Comparison of ENCODE assay signal across 1 cellular context in the genomic region with DNA sequence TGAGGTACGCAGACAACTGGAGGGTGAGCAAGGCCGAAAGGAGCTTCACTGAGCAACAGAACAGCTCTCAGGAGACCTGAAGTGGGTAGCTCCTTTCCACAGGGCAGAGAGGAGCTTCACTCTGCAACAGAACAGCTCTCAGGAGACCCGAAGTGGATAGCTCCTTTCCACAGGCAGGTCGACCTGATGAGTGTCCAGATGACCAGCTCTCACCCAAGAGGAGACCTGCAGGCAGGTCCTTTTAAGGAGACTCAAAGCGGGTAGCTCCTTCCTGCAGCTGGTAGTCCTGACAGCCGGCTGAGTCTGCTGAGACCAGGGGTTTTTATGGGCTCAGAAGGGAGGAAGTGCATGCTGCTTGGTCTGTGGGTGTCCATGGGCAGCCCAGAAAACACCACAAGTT.
TF ChIP-seq lines count a peak whose summit lies in the region.

No MANE protein-coding gene starts in this region.

TF ChIP-seq in K562, 482 proteins besides CTCF, POLR2A, EP300 and RAD21:
- TF ChIP-seq TSC22D4 (tag; IDR thresholded peaks at IDR 0.05), result no peak
- peak; percentile 43; the same call in 1 of the 2 replicates for TF ChIP-seq SPI1 (IDR thresholded peaks at IDR 0.05; ENCODE audit: borderline replicate concordance, low read depth, low read length)
- TF ChIP-seq, protein P1, sequence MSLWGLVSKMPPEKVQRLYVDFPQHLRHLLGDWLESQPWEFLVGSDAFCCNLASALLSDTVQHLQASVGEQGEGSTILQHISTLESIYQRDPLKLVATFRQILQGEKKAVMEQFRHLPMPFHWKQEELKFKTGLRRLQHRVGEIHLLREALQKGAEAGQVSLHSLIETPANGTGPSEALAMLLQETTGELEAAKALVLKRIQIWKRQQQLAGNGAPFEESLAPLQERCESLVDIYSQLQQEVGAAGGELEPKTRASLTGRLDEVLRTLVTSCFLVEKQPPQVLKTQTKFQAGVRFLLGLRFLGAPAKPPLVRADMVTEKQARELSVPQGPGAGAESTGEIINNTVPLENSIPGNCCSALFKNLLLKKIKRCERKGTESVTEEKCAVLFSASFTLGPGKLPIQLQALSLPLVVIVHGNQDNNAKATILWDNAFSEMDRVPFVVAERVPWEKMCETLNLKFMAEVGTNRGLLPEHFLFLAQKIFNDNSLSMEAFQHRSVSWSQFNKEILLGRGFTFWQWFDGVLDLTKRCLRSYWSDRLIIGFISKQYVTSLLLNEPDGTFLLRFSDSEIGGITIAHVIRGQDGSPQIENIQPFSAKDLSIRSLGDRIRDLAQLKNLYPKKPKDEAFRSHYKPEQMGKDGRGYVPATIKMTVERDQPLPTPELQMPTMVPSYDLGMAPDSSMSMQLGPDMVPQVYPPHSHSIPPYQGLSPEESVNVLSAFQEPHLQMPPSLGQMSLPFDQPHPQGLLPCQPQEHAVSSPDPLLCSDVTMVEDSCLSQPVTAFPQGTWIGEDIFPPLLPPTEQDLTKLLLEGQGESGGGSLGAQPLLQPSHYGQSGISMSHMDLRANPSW (CRISPR knock-in tag; IDR thresholded peaks at IDR 0.05), result no peak
- TF ChIP-seq, protein P2, sequence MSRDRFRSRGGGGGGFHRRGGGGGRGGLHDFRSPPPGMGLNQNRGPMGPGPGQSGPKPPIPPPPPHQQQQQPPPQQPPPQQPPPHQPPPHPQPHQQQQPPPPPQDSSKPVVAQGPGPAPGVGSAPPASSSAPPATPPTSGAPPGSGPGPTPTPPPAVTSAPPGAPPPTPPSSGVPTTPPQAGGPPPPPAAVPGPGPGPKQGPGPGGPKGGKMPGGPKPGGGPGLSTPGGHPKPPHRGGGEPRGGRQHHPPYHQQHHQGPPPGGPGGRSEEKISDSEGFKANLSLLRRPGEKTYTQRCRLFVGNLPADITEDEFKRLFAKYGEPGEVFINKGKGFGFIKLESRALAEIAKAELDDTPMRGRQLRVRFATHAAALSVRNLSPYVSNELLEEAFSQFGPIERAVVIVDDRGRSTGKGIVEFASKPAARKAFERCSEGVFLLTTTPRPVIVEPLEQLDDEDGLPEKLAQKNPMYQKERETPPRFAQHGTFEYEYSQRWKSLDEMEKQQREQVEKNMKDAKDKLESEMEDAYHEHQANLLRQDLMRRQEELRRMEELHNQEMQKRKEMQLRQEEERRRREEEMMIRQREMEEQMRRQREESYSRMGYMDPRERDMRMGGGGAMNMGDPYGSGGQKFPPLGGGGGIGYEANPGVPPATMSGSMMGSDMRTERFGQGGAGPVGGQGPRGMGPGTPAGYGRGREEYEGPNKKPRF (IDR thresholded peaks at IDR 0.05; ENCODE audit: low read depth, low read length), result no peak
- no peak for TF ChIP-seq ZBTB17 (CRISPR knock-in tag; IDR thresholded peaks at IDR 0.05)
- no peak for TF ChIP-seq ZFX (CRISPR knock-in tag; IDR thresholded peaks at IDR 0.05)
- no peak for TF ChIP-seq TEAD4 (IDR thresholded peaks at IDR 0.05; ENCODE audit: low read length)
- TF ChIP-seq TEAD4 (CRISPR knock-in tag; IDR thresholded peaks at IDR 0.05; ENCODE audit: borderline replicate concordance), result no peak
- no peak for TF ChIP-seq MAFF (IDR thresholded peaks at IDR 0.05; ENCODE audit: low read length)
